Comparison of ENCODE assay signal across 9 cellular contexts in genomic region chr17:63871646-63872365, GRCh38. TPM values are rescaled to one million over a fixed set of nuclear protein-coding genes. Genes with fewer than 3 reads are reported as not detected.
"Had no signal": no experiment of that assay in that cellular context is flagged by ENCODE, and none has a peak within 500 bp of the region (broad histone marks: within the 10 kb centered on the region; RNA-seq: fewer than 3 reads in every experiment).

No MANE protein-coding gene starts in this region.

RNA-seq across cellular contexts. Expression of gene CSH2, which starts 1.7 kb away (rescaled TPM):
- total RNA-seq: activated CD4-positive, alpha-beta memory T cell treated with anti-CD3 and anti-CD28 coated beads, Interleukin-2, amount 10 ng/mL, durations not matched to agents 7 days and 5 days; activated CD8-positive, alpha-beta memory T cell treated with anti-CD3 and anti-CD28 coated beads, Interleukin-2, amount 10 ng/mL, durations not matched to agents 7 days and 5 days; bronchial epithelial cell; PC-3; Peyer's patch; Right ventricle myocardium inferior; SK-MEL-5; T-cell had no signal

RNA-seq across cellular contexts. Expression of gene GH2, which starts 9.9 kb away (rescaled TPM):
- total RNA-seq: activated CD4-positive, alpha-beta memory T cell treated with anti-CD3 and anti-CD28 coated beads, Interleukin-2, amount 10 ng/mL, durations not matched to agents 7 days and 5 days; activated CD8-positive, alpha-beta memory T cell treated with anti-CD3 and anti-CD28 coated beads, Interleukin-2, amount 10 ng/mL, durations not matched to agents 7 days and 5 days; bronchial epithelial cell; PC-3; Peyer's patch; Right ventricle myocardium inferior; SK-MEL-5; T-cell; T-helper 17 cell had no signal

RNA-seq across cellular contexts. Expression of gene CSH1, which starts 24.6 kb away (rescaled TPM):
- total RNA-seq: activated CD4-positive, alpha-beta memory T cell treated with anti-CD3 and anti-CD28 coated beads, Interleukin-2, amount 10 ng/mL, durations not matched to agents 7 days and 5 days; activated CD8-positive, alpha-beta memory T cell treated with anti-CD3 and anti-CD28 coated beads, Interleukin-2, amount 10 ng/mL, durations not matched to agents 7 days and 5 days; bronchial epithelial cell; PC-3; Peyer's patch; Right ventricle myocardium inferior; SK-MEL-5; T-cell had no signal

RNA-seq across cellular contexts. Expression of gene CSHL1, which starts 39.3 kb away (rescaled TPM):
- total RNA-seq: activated CD4-positive, alpha-beta memory T cell treated with anti-CD3 and anti-CD28 coated beads, Interleukin-2, amount 10 ng/mL, durations not matched to agents 7 days and 5 days; activated CD8-positive, alpha-beta memory T cell treated with anti-CD3 and anti-CD28 coated beads, Interleukin-2, amount 10 ng/mL, durations not matched to agents 7 days and 5 days; bronchial epithelial cell; PC-3; Peyer's patch; Right ventricle myocardium inferior; SK-MEL-5; T-cell; T-helper 17 cell had no signal
